Comparison of ENCODE assay signal across 7 cellular contexts in the genomic region with DNA sequence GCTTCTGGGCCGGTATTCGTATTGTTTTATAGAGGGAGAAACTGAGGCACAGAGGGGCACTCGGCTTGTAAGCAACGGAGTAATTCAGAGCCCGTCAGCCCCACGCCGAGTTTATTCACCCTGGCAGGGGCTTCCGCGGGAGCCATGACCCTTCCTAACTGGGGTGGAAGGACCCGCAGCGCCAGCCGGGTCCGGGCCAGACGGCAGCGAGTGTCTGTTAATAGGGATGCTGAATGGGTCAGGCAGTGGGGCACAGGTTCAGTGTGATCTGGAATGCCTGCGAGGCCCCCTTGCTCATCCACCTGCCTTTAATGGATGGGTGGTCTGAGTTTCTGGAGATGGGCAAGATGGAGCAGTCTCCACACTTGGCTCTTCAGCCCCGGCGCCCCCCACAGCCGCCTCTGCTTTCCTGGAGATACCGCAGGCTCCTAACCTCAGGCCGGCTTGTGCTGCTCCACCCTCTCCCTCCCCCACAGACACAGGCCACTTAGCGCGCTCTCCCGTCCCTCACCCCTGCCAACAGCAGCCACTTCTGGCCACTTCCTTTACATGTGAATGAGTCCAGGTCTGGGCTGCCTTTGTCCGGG.
DNase-seq lines count a peak whose midpoint lies in the region; ATAC-seq, FAIRE-seq and TF ChIP-seq lines count a peak whose summit lies in the region.

No MANE protein-coding gene starts in this region.

- H3K4me3 ChIP-seq in iPS-15b (ENCODE audit: low read depth, low read length): peak overlapping the region; percentile 48

- TF ChIP-seq POLR2A in GM12891 (IDR thresholded peaks at IDR 0.05; ENCODE audit: low read depth, low read length): no peak

- peaks cover 21% of the 10 kb centered on the region for H3K36me3 Mint-ChIP-seq in stimulated activated memory B cell treated with anti-CD40 and anti-IgM and Interleukin-4, amounts not matched to agents 10 μg/mL and 1 μg/mL and 100 μg/mL, for 72 hours

- no peaks in the 10 kb centered on the region for H3K9me3 ChIP-seq in iPS-15b (ENCODE audit: control insufficient read depth, insufficient read depth, low read length)

- peak overlapping the region; percentile 10 for H3K4me3 Mint-ChIP-seq in stimulated activated memory B cell treated with anti-CD40 and anti-IgM and Interleukin-4, amounts not matched to agents 10 μg/mL and 1 μg/mL and 100 μg/mL, for 72 hours

- H3K36me3 ChIP-seq in iPS-15b (ENCODE audit: control insufficient read depth, insufficient read depth, low read length): no peaks in the 10 kb centered on the region

- peaks cover 5% of the 10 kb centered on the region for H3K9me3 Mint-ChIP-seq in stimulated activated memory B cell treated with anti-CD40 and anti-IgM and Interleukin-4, amounts not matched to agents 10 μg/mL and 1 μg/mL and 100 μg/mL, for 72 hours

- peak overlapping the region; percentile 23 for H3K27ac Mint-ChIP-seq in stimulated activated memory B cell treated with anti-CD40 and anti-IgM and Interleukin-4, amounts not matched to agents 10 μg/mL and 1 μg/mL and 100 μg/mL, for 72 hours

- H3K9ac ChIP-seq in iPS-15b (ENCODE audit: low read depth, low read length): no peak overlapping the region

- no peak for ATAC-seq in stimulated activated memory B cell treated with anti-CD40 and anti-IgM and Interleukin-4, amounts not matched to agents 10 μg/mL and 1 μg/mL and 100 μg/mL, for 72 hours
- no peak for ATAC-seq in HG02852 (IDR thresholded peaks at IDR 0.05; ENCODE audit: unreplicated experiment)

- peaks cover 84% of the 10 kb centered on the region for H3K27me3 ChIP-seq in iPS-15b (ENCODE audit: control insufficient read depth, insufficient read depth, low read length)

- FAIRE-seq in GM12891 (lab: Jason Lieb, UNC): no peak

- in situ Hi-C loops in KBM-7 (cut with MboI; ENCODE audit: low pct_unique_long_range_greater_than_20kb, low sequenced_read_pairs): no loop called here

- peaks cover 88% of the 10 kb centered on the region for H3K27me3 Mint-ChIP-seq in stimulated activated memory B cell treated with anti-CD40 and anti-IgM and Interleukin-4, amounts not matched to agents 10 μg/mL and 1 μg/mL and 100 μg/mL, for 72 hours

- H3K4me1 Mint-ChIP-seq in stimulated activated memory B cell treated with anti-CD40 and anti-IgM and Interleukin-4, amounts not matched to agents 10 μg/mL and 1 μg/mL and 100 μg/mL, for 72 hours: peaks cover 47% of the 10 kb centered on the region

- peaks cover 6% of the 10 kb centered on the region for H3K4me1 ChIP-seq in iPS-15b (ENCODE audit: control insufficient read depth, insufficient read depth, low read length)

- DNase-seq in KBM-7: peak; percentile 72
- DNase-seq in activated CD8-positive, alpha-beta memory T cell treated with anti-CD3 and anti-CD28 coated beads, Interleukin-2, amount 50 U/mL, for 48 hours: peak; percentile 78
- DNase-seq in GM12891 (ENCODE audit: insufficient read length, low spot score): no peak
- no peak for DNase-seq in EL

TF ChIP-seq in GM12891, 5 proteins besides CTCF, POLR2A, EP300 and RAD21:
- TF ChIP-seq TAF1 (IDR thresholded peaks at IDR 0.05; ENCODE audit: low read depth, low read length) (no peak), PAX5 (IDR thresholded peaks at IDR 0.05; ENCODE audit: insufficient read depth, low read length, severe bottlenecking) (no peak), SPI1 (IDR thresholded peaks at IDR 0.05; ENCODE audit: low read depth, low read length) (no peak), POLR2AphosphoS5 (IDR thresholded peaks at IDR 0.05; ENCODE audit: low read depth, low read length) (no peak), POU2F2 (IDR thresholded peaks at IDR 0.05; ENCODE audit: low read depth, low read length) (no peak)
TF ChIP-seq in GM12891: peak in this region for 0.

Comparison
In these comparisons a context has a peak if more than half of its experiments do, and no peak if none do; other contexts are left out.
1. DNase-seq: peak in KBM-7 (single experiment) and activated CD8-positive, alpha-beta memory T cell treated with anti-CD3 and anti-CD28 coated beads, Interleukin-2, amount 50 U/mL, for 48 hours (single experiment); none in GM12891 (single experiment) and EL (single experiment).